8 cellular contexts compared by ENCODE assay signal in the genomic region with DNA sequence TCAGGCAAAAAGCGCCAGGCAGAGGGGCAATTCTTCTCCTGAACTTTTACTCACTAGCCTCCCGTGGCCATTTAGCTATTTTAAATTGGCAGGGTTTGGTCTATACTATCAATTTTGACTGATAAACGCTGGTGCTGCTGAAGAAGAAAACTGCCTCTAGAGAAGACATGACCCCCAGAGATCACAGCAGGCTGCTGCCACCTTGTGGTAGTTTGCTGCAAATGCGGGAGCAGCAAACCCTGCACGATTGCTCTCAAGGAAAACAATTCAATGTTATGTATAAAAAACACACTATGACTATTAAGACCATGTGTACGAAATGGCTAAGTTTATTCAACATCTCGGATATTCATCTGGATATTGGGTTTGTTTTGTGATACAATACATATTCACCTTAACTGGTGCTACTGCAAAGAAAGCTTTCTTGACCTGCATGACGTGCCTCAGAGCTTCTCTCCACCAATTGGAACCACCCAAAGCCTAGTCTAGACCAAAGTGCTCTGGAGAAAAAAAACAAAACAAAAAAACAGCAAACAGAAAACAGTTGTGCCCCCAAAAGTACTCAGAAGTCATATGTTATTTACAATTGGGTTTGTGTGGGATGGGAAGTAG. TPM values are rescaled to one million over a fixed set of nuclear protein-coding genes. Genes with fewer than 3 reads are reported as not detected.
DNase-seq lines count a peak whose midpoint lies in the region; ATAC-seq and TF ChIP-seq lines count a peak whose summit lies in the region.

No MANE protein-coding gene starts in this region.

- no peak overlapping the region for H3K4me3 ChIP-seq in liver (ENCODE audit: low read depth in 1 of 3, low read length in 3 of 3)

- H3K4me1 ChIP-seq in liver (ENCODE audit: control insufficient read depth in 4 of 4, insufficient read depth in 4 of 4, low read length in 3 of 4), result no peaks in the 10 kb centered on the region

- H3K36me3 ChIP-seq in liver (ENCODE audit: control insufficient read depth in 4 of 4, insufficient read depth in 3 of 4, low read depth in 1 of 4, low read length in 3 of 4), result peaks cover 6 to 48% (median 27%) of the 10 kb centered on the region in 4 donors

- TF ChIP-seq CTCF in liver (IDR thresholded peaks at IDR 0.05; ENCODE audit: low read depth, low read length, missing input control), result peak; percentile 94

- 35% methylated on average over 8 of the region's 8 CpGs for WGBS in liver

- H3K27me3 ChIP-seq in liver (ENCODE audit: control insufficient read depth in 4 of 4, insufficient read depth in 4 of 4, low read length in 3 of 4), result no peaks in the 10 kb centered on the region

- DNase-seq in NCI-H2171 treated with DMSO at 0.1 percent for 48 hours (lab: John Stamatoyannopoulos, UW), result peak; percentile 44
- DNase-seq in NCI-H2171 (lab: John Stamatoyannopoulos, UW), result no peak
- peak; percentile 10 for DNase-seq in NCI-H2029 treated with DMSO at 0.1 percent for 48 hours (lab: John Stamatoyannopoulos, UW)
- DNase-seq in activated CD4-positive, CD25-positive, alpha-beta regulatory T cell treated with anti-CD3 and anti-CD28 coated beads, Interleukin-2, amount 50 U/mL, for 16 hours (ENCODE audit: low read depth, low spot score), result peak; percentile 58
- peak; percentile 55 for DNase-seq in central memory CD4-positive, alpha-beta T cell
- peak; percentile 36 for DNase-seq in stimulated activated CD8-positive, alpha-beta memory T cell treated with anti-CD3 and anti-CD28 coated beads, Interleukin-12 subunit alpha, Interleukin-12 subunit beta, amount 100 ng/mL, for 1 hour (ENCODE audit: low read depth)

- no peaks in the 10 kb centered on the region for H3K9me3 ChIP-seq in liver (ENCODE audit: control insufficient read depth in 4 of 4, low read length in 3 of 4)

- ATAC-seq in HG02588 (IDR thresholded peaks at IDR 0.05; ENCODE audit: unreplicated experiment), result peak; percentile 71

- no peak overlapping the region for H3K27ac ChIP-seq in liver (ENCODE audit: low read depth in 1 of 2, low read length in 2 of 2)

- TF ChIP-seq RAD21 in liver (IDR thresholded peaks at IDR 0.05), result peak; percentile 91 to 95

- H3K9ac ChIP-seq in liver (ENCODE audit: low read depth in 1 of 2, low read length in 2 of 2), result no peak overlapping the region

TF ChIP-seq in liver, 16 proteins besides CTCF, POLR2A, EP300 and RAD21:
- TF ChIP-seq, protein P1, sequence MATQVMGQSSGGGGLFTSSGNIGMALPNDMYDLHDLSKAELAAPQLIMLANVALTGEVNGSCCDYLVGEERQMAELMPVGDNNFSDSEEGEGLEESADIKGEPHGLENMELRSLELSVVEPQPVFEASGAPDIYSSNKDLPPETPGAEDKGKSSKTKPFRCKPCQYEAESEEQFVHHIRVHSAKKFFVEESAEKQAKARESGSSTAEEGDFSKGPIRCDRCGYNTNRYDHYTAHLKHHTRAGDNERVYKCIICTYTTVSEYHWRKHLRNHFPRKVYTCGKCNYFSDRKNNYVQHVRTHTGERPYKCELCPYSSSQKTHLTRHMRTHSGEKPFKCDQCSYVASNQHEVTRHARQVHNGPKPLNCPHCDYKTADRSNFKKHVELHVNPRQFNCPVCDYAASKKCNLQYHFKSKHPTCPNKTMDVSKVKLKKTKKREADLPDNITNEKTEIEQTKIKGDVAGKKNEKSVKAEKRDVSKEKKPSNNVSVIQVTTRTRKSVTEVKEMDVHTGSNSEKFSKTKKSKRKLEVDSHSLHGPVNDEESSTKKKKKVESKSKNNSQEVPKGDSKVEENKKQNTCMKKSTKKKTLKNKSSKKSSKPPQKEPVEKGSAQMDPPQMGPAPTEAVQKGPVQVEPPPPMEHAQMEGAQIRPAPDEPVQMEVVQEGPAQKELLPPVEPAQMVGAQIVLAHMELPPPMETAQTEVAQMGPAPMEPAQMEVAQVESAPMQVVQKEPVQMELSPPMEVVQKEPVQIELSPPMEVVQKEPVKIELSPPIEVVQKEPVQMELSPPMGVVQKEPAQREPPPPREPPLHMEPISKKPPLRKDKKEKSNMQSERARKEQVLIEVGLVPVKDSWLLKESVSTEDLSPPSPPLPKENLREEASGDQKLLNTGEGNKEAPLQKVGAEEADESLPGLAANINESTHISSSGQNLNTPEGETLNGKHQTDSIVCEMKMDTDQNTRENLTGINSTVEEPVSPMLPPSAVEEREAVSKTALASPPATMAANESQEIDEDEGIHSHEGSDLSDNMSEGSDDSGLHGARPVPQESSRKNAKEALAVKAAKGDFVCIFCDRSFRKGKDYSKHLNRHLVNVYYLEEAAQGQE (IDR thresholded peaks at IDR 0.05), result no peak
- TF ChIP-seq NR2F2 (IDR thresholded peaks at IDR 0.05) (peak; percentile 77), FOXA2 (IDR thresholded peaks at IDR 0.05) (no peak), FOXA1 (IDR thresholded peaks at IDR 0.05) (no peak), TAF1 (conservative IDR thresholded peaks at IDR 0.05) (no peak), JUND (IDR thresholded peaks at IDR 0.05) (no peak)
- TF ChIP-seq, protein P2, sequence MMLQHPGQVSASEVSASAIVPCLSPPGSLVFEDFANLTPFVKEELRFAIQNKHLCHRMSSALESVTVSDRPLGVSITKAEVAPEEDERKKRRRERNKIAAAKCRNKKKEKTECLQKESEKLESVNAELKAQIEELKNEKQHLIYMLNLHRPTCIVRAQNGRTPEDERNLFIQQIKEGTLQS (IDR thresholded peaks at IDR 0.05), result no peak

RNA-seq across cellular contexts. Expression of a gene that starts 19.5 kb away (rescaled TPM):
- not detected for total RNA-seq in liver
- polyA plus RNA-seq in liver, result not detected

RNA-seq across cellular contexts. Expression of a gene that starts 20.7 kb away (rescaled TPM):
- 10 to 100 TPM; 12.7 to 60.8 TPM for total RNA-seq in liver
- polyA plus RNA-seq in liver, result 10 to 100 TPM in 1 of 2 donors, 1 to 10 TPM in 1; 7.4 to 11.9 TPM
